Comparison of ENCODE assay signal across 8 cellular contexts in the genomic region with DNA sequence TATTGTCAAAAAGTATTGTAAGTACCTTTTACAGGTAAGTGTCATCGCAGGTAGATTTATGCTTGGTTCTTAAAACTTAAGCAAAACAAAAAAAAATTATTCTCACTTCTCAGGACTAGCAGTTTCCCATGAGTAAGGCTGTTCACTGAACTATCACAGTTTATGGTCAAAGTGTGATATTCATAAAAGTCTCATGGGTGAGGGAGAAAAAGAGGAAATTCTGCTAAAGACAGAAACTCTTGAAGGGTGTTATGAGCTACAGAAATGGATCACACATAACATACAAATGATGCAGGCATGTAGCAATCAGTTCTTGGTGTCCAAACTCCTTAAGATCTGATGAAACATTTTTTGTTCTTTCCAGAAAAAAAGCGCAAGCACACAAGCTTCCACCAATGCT. TPM values are rescaled to one million over a fixed set of nuclear protein-coding genes. Genes with fewer than 3 reads are reported as not detected.
A peak's percentile ranks its signal among the peaks of the same experiment; 100 is the strongest.
DNase-seq lines count a peak whose midpoint lies in the region; ATAC-seq and TF ChIP-seq lines count a peak whose summit lies in the region.

No MANE protein-coding gene starts in this region.

- TF ChIP-seq CTCF in CD4-positive, alpha-beta T cell (IDR thresholded peaks at IDR 0.05): no peak

- no peaks in the 10 kb centered on the region for H3K9me3 ChIP-seq in CD4-positive, alpha-beta T cell (ENCODE audit: control insufficient read depth, low read length)

- H3K9me3 Mint-ChIP-seq in CD4-positive, alpha-beta T cell: no peaks in the 10 kb centered on the region
- H3K9me3 Mint-ChIP-seq in activated CD8-positive, alpha-beta T cell treated with anti-CD3 and anti-CD28 coated beads, Interleukin-2, amount 10 ng/mL, durations not matched to agents 7 days and 5 days (ENCODE audit: insufficient read depth): no peaks in the 10 kb centered on the region

- peaks cover 84% of the 10 kb centered on the region for H3K4me1 Mint-ChIP-seq in CD4-positive, alpha-beta T cell (ENCODE audit: low read depth)
- peaks cover 53% of the 10 kb centered on the region for H3K4me1 Mint-ChIP-seq in activated CD8-positive, alpha-beta T cell treated with anti-CD3 and anti-CD28 coated beads, Interleukin-2, amount 10 ng/mL, durations not matched to agents 7 days and 5 days (ENCODE audit: low read depth)

- H3K4me3 Mint-ChIP-seq in CD4-positive, alpha-beta T cell: no peak overlapping the region
- no peak overlapping the region for H3K4me3 Mint-ChIP-seq in activated CD8-positive, alpha-beta T cell treated with anti-CD3 and anti-CD28 coated beads, Interleukin-2, amount 10 ng/mL, durations not matched to agents 7 days and 5 days

- CTCF ChIA-PET in CD4-positive, alpha-beta T cell (lab: Charles Lee): interaction anchor here (1.4 to 1.5 kb wide), 2 partner anchors 10 to 11 kb away, joined by 3 to 4 read pairs; no protein-coding TSS in a partner anchor
- CTCF ChIA-PET in activated CD8-positive, alpha-beta T cell treated with anti-CD3 and anti-CD28 coated beads, Interleukin-2, amount 10 ng/mL, durations not matched to agents 7 days and 5 days (lab: Charles Lee): interaction anchor here (0.9 to 1.5 kb wide), 2 partner anchors 10 to 22 kb away, joined by 3 to 4 read pairs; no protein-coding TSS in a partner anchor

- no peak overlapping the region for H3K27ac ChIP-seq in CD4-positive, alpha-beta T cell (ENCODE audit: low read depth, low read length)

- peaks cover 24% of the 10 kb centered on the region for H3K36me3 Mint-ChIP-seq in CD4-positive, alpha-beta T cell (ENCODE audit: low read depth)
- peaks cover 18% of the 10 kb centered on the region for H3K36me3 Mint-ChIP-seq in activated CD8-positive, alpha-beta T cell treated with anti-CD3 and anti-CD28 coated beads, Interleukin-2, amount 10 ng/mL, durations not matched to agents 7 days and 5 days (ENCODE audit: low read depth)

- POLR2A ChIA-PET in CD4-positive, alpha-beta T cell (lab: Charles Lee): interaction anchor here (1.6 to 1.8 kb wide), 2 partner anchors 9 to 37 kb away, joined by 6 to 7 read pairs; partner anchors contain the start of genes OFD1, RAB9A and TRAPPC2
- POLR2A ChIA-PET in activated CD8-positive, alpha-beta T cell treated with anti-CD3 and anti-CD28 coated beads, Interleukin-2, amount 10 ng/mL, durations not matched to agents 7 days and 5 days (lab: Charles Lee): no interaction called here

- H3K27me3 ChIP-seq in CD4-positive, alpha-beta T cell (ENCODE audit: control insufficient read depth, insufficient read depth, low read length): no peaks in the 10 kb centered on the region

- no peak for ATAC-seq in CD4-positive, alpha-beta T cell (ENCODE audit: poor library complexity)
- ATAC-seq in GM19438 (IDR thresholded peaks at IDR 0.05; ENCODE audit: low read depth, unreplicated experiment) (peak; percentile 50), HG03135 (IDR thresholded peaks at IDR 0.05; ENCODE audit: unreplicated experiment) (peak; percentile 54), left cardiac atrium (no peak)
- ATAC-seq in activated CD8-positive, alpha-beta T cell treated with anti-CD3 and anti-CD28 coated beads, Interleukin-2, amount 10 ng/mL, durations not matched to agents 7 days and 5 days: no peak

- no peaks in the 10 kb centered on the region for H3K27me3 Mint-ChIP-seq in CD4-positive, alpha-beta T cell
- H3K27me3 Mint-ChIP-seq in activated CD8-positive, alpha-beta T cell treated with anti-CD3 and anti-CD28 coated beads, Interleukin-2, amount 10 ng/mL, durations not matched to agents 7 days and 5 days (ENCODE audit: low read depth): no peaks in the 10 kb centered on the region

- intact Hi-C loops in CD4-positive, alpha-beta T cell (cut with DNase I, micrococcal nuclease): loop anchor here in 1 of 2 experiments (5.0 kb wide), 1 partner anchor 35 kb away; the partner anchor contains the start of genes OFD1 and TRAPPC2
- intact Hi-C loops in posterior cingulate gyrus (cut with DNase I): no loop called here
- intact Hi-C loops in left cardiac atrium (cut with DNase I): no loop called here

- peak overlapping the region; percentile 62 for H3K27ac Mint-ChIP-seq in CD4-positive, alpha-beta T cell
- H3K27ac Mint-ChIP-seq in activated CD8-positive, alpha-beta T cell treated with anti-CD3 and anti-CD28 coated beads, Interleukin-2, amount 10 ng/mL, durations not matched to agents 7 days and 5 days: peak overlapping the region; percentile 13

- DNase-seq in CD4-positive, alpha-beta T cell: no peak
- no peak for DNase-seq in activated CD8-positive, alpha-beta T cell treated with anti-CD3 and anti-CD28 coated beads, Interleukin-2, amount 10 ng/mL, durations not matched to agents 7 days and 5 days
- DNase-seq in posterior cingulate gyrus: no peak
- DNase-seq in SKM-1 (lab: John Stamatoyannopoulos, UW; ENCODE audit: unreplicated experiment): no peak
- no peak for DNase-seq in NCI-H748 (lab: John Stamatoyannopoulos, UW; ENCODE audit: unreplicated experiment)
- DNase-seq in left cardiac atrium: no peak

RNA-seq across cellular contexts. Expression of gene RAB9A, which starts 8.5 kb away (rescaled TPM):
- total RNA-seq in CD4-positive, alpha-beta T cell: 10 to 100 TPM; 21.4 to 25.2 TPM
- 10 to 100 TPM; 10.6 to 11.2 TPM for total RNA-seq in activated CD8-positive, alpha-beta T cell treated with anti-CD3 and anti-CD28 coated beads, Interleukin-2, amount 10 ng/mL, durations not matched to agents 7 days and 5 days
- 10 to 100 TPM; 21.4 to 25.2 TPM for total RNA-seq in left cardiac atrium

RNA-seq across cellular contexts. Expression of gene TRAPPC2, which starts 37.0 kb away (rescaled TPM):
- total RNA-seq in CD4-positive, alpha-beta T cell: 10 to 100 TPM; 21.4 to 22.3 TPM
- 10 to 100 TPM; 21.6 to 23.2 TPM for total RNA-seq in activated CD8-positive, alpha-beta T cell treated with anti-CD3 and anti-CD28 coated beads, Interleukin-2, amount 10 ng/mL, durations not matched to agents 7 days and 5 days
- 1 to 10 TPM; 8.9 to 9.1 TPM for total RNA-seq in left cardiac atrium

RNA-seq across cellular contexts. Expression of gene OFD1, which starts 37.1 kb away (rescaled TPM):
- total RNA-seq in CD4-positive, alpha-beta T cell: 10 to 100 TPM; 59.1 to 60.0 TPM
- 10 to 100 TPM; 29.6 to 30.4 TPM for total RNA-seq in activated CD8-positive, alpha-beta T cell treated with anti-CD3 and anti-CD28 coated beads, Interleukin-2, amount 10 ng/mL, durations not matched to agents 7 days and 5 days
- 1 to 10 TPM; 9.3 TPM for total RNA-seq in left cardiac atrium

RNA-seq across cellular contexts. Expression of gene TCEANC, which starts 44.5 kb away (rescaled TPM):
- 1 to 10 TPM; 6.5 to 8.3 TPM for total RNA-seq in CD4-positive, alpha-beta T cell
- total RNA-seq in activated CD8-positive, alpha-beta T cell treated with anti-CD3 and anti-CD28 coated beads, Interleukin-2, amount 10 ng/mL, durations not matched to agents 7 days and 5 days: 1 to 10 TPM; 3.8 to 4.1 TPM
- total RNA-seq in left cardiac atrium: 1 to 10 TPM; 2.9 to 5.4 TPM

Comparison
In these comparisons a context has a peak if more than half of its experiments do, and no peak if none do; other contexts are left out.
1. ATAC-seq: peak in GM19438 (single experiment) and HG03135 (single experiment); none in CD4-positive, alpha-beta T cell (single experiment), activated CD8-positive, alpha-beta T cell treated with anti-CD3 and anti-CD28 coated beads, Interleukin-2, amount 10 ng/mL, durations not matched to agents 7 days and 5 days (single experiment) and left cardiac atrium (0 of 2).